In the genomic region with DNA sequence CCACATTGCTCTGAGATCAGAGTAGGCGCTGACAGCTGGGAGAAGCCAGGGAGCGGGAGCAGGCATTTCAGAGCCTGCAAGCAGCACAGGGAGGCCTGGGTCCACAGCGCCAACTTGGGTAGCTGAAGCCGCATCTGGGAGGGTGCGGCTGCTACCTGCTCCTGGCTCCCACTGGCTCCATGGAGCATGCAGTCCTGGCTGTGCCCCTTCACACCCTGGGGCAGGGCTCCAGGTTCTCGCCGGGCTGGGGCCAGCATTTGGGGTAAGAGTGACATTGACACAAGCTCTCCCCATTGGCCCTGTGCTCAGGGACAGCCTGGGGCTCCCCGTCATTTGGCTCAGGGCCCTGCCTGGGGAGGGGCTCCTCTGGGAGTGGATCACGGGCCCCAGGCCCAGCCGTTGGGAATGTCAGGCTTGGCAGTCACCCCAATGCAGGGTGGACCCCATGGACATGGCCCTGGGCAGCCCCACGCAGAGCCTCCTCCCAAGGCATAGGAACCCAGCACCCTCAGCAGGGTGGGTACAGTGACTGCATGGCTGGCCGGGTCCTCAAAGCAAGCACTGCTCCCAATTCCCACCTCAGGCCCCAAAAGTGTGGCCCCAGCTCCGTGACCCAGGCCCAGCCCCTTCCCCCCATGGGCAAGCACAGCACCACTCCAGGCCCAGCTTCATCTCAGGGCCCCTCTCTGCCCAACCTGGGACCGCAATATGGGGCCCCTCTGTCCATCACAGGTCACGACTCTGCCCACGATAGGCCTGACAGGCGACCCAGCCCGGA, we compare ENCODE assay signal across 20 cellular contexts.
DNase-seq lines count a peak whose midpoint lies in the region; ATAC-seq and TF ChIP-seq lines count a peak whose summit lies in the region.
"Had no signal": no experiment of that assay in that cellular context is flagged by ENCODE, and none has a peak within 500 bp of the region (broad histone marks: within the 10 kb centered on the region; RNA-seq: fewer than 3 reads in every experiment).

No MANE protein-coding gene starts in this region.

- H2BK120ac ChIP-seq in IMR-90 (ENCODE audit: low read depth, low read length): no peak overlapping the region

- no peak overlapping the region for H4K5ac ChIP-seq in IMR-90 (ENCODE audit: low read depth, low read length)

- no peak overlapping the region for H3K56ac ChIP-seq in IMR-90 (ENCODE audit: extremely low read depth, insufficient read depth, low read length)

- dilution Hi-C loops in IMR-90 (cut with HindIII; ENCODE audit: low sequenced_read_pairs, unreplicated experiment): no loop called here

- no peak for DNase-seq in IMR-90
- no peak for DNase-seq in lung (ENCODE audit: low spot score)
- peak; percentile 60 for DNase-seq in sigmoid colon
- no peak for DNase-seq in NCI-H446 (lab: John Stamatoyannopoulos, UW)
- no peak for DNase-seq in NCI-H2107 (lab: John Stamatoyannopoulos, UW)
- no peak for DNase-seq in SJCRH30
- DNase-seq: CD4-positive, alpha-beta T cell; DND-41; GM23248; NCI-H1105; NCI-H2081; NCI-H2171 treated with DMSO at 0.1 percent for 48 hours; NCI-H526 had no signal

- H4K8ac ChIP-seq in IMR-90 (ENCODE audit: low read depth in 2 of 2, low read length in 2 of 2): no peak overlapping the region

- no peak overlapping the region for H3K4me2 ChIP-seq in IMR-90 (ENCODE audit: low read depth, low read length)
- H3K4me2 ChIP-seq: BLaER1, KMS-11 had no signal

- H3K4ac ChIP-seq in IMR-90 (ENCODE audit: low read depth, low read length): no peak overlapping the region

- TF ChIP-seq EP300 in sigmoid colon (IDR thresholded peaks at IDR 0.05): no peak

- no peak overlapping the region for H2AFZ ChIP-seq in IMR-90 (replicated peaks; ENCODE audit: low read length, poor library complexity)
- H2AFZ ChIP-seq: GM23248 had no signal

- H2BK15ac ChIP-seq in IMR-90 (ENCODE audit: low read depth, low read length): no peak overlapping the region

- ATAC-seq in IMR-90 (ENCODE audit: low read depth) (no peak), esophagus mucosa (peak; percentile 20), lung (ENCODE audit: insufficient read depth, low FRiP score) (peak; percentile 16), GM21381 (IDR thresholded peaks at IDR 0.05; ENCODE audit: unreplicated experiment) (no peak)
- ATAC-seq: GM12878, HCT116 had no signal

- H3K9ac ChIP-seq in IMR-90 (ENCODE audit: low read depth, low read length): no peak overlapping the region
- H3K9ac ChIP-seq: BLaER1, GM23248, KMS-11 had no signal

- CTCF ChIA-PET in IMR-90 (lab: Yijun Ruan, JAX): no interaction called here

- in situ Hi-C loops in IMR-90 (cut with MboI; ENCODE audit: low sequenced_read_pairs): no loop called here

- no peak overlapping the region for H2BK20ac ChIP-seq in IMR-90 (ENCODE audit: low read depth, low read length)

- TF ChIP-seq CTCF in IMR-90 (conservative IDR thresholded peaks at IDR 0.05; ENCODE audit: low read depth, low read length) (no peak), lung (IDR thresholded peaks at IDR 0.05; ENCODE audit: control extremely low read depth, extremely low read depth) (no peak), sigmoid colon (IDR thresholded peaks at IDR 0.05) (no peak)

- peaks cover 0 to 5% of the 10 kb centered on the region in 2 experiments; a peak in 1 of 4 replicates for H3K79me1 ChIP-seq in IMR-90 (ENCODE audit: low read depth in 1 of 2, low read length in 2 of 2)

- H3K4me3 ChIP-seq in IMR-90 (ENCODE audit: insufficient read depth, low read depth, low read length) (no peak overlapping the region), lung (no peak overlapping the region), sigmoid colon (no peak overlapping the region), SJCRH30 (no peak overlapping the region)
- H3K4me3 ChIP-seq: BLaER1, GM12878, GM23248, SK-N-MC had no signal

- H2AK5ac ChIP-seq in IMR-90 (ENCODE audit: low read depth, low read length): 0 out of 2 replicates have a peak overlapping the region, but pooled peaks have one; percentile 89

- no peak overlapping the region for H4K91ac ChIP-seq in IMR-90 (ENCODE audit: insufficient read depth, low read depth, low read length)

- H3K36me3 ChIP-seq in IMR-90 (ENCODE audit: control insufficient read depth, insufficient read depth, low read length) (no peaks in the 10 kb centered on the region), lung (ENCODE audit: control insufficient read depth in 2 of 2, insufficient read depth in 2 of 2, low read length in 2 of 2) (peaks cover 0 to 5% of the 10 kb centered on the region in 2 donors), sigmoid colon (no peaks in the 10 kb centered on the region), SJCRH30 (peaks cover 3% of the 10 kb centered on the region; the same call in 1 of the 2 replicates)
- H3K36me3 ChIP-seq: BLaER1 had no signal

- H3K27ac ChIP-seq in IMR-90 (ENCODE audit: insufficient read depth, low read length): no peak overlapping the region
- no peak overlapping the region for H3K27ac ChIP-seq in lung (ENCODE audit: low read depth in 1 of 2, low read length in 1 of 2)
- H3K27ac ChIP-seq in sigmoid colon: no peak overlapping the region
- H3K27ac ChIP-seq in SJCRH30: no peak overlapping the region
- H3K27ac ChIP-seq: BLaER1, GM23248, KMS-11, SK-N-MC had no signal

- H4K20me1 ChIP-seq in IMR-90 (ENCODE audit: insufficient read depth, low read length): no peaks in the 10 kb centered on the region
- H4K20me1 ChIP-seq: BLaER1 had no signal

- TF ChIP-seq RAD21 in IMR-90 (IDR thresholded peaks at IDR 0.05; ENCODE audit: low read length): no peak

- no peak for TF ChIP-seq POLR2A in IMR-90 (IDR thresholded peaks at IDR 0.05; ENCODE audit: low read depth, low read length)
- no peak for TF ChIP-seq POLR2A in sigmoid colon (IDR thresholded peaks at IDR 0.05)

- H3K9me1 ChIP-seq in IMR-90 (ENCODE audit: insufficient read depth, low read length): 0 out of 2 replicates have a peak, but pooled peaks cover 3% of the 10 kb centered on the region

- no peak overlapping the region for H3K18ac ChIP-seq in IMR-90 (ENCODE audit: low read depth, low read length)

- WGBS in IMR-90 (ENCODE audit: extremely low coverage in 2 of 2, insufficient read length in 1 of 2), 2 experiments: 82% methylated on average over 10 of the region's 18 CpGs; no CpG with 5 or more reads in 1 of the 2 experiments
- 95 to 97% methylated on average over 18 of the region's 18 CpGs for WGBS in lung, 2 donors
- WGBS in sigmoid colon, 2 donors: 95 to 97% methylated on average over 18 of the region's 18 CpGs

- peaks cover 3% of the 10 kb centered on the region for H3K4me1 ChIP-seq in IMR-90 (ENCODE audit: control insufficient read depth, insufficient read depth, low read length)
- H3K4me1 ChIP-seq in lung (ENCODE audit: control insufficient read depth in 2 of 2, insufficient read depth in 2 of 2, low read length in 2 of 2): peaks cover 0 to 3% of the 10 kb centered on the region in 2 donors
- peaks cover 0 to 14% (median 5%) of the 10 kb centered on the region in 4 donors for H3K4me1 ChIP-seq in sigmoid colon
- H3K4me1 ChIP-seq in SJCRH30: no peaks in the 10 kb centered on the region
- H3K4me1 ChIP-seq: BLaER1 had no signal

- H3K27me3 ChIP-seq in IMR-90 (ENCODE audit: control insufficient read depth, insufficient read depth, low read length): no peaks in the 10 kb centered on the region
- H3K27me3 ChIP-seq in lung (ENCODE audit: control insufficient read depth, insufficient read depth): no peaks in the 10 kb centered on the region
- H3K27me3 ChIP-seq in sigmoid colon: no peaks in the 10 kb centered on the region
- H3K27me3 ChIP-seq in SJCRH30: no peaks in the 10 kb centered on the region
- H3K27me3 ChIP-seq: BLaER1 had no signal

- no peaks in the 10 kb centered on the region for H3K9me3 ChIP-seq in IMR-90 (ENCODE audit: control insufficient read depth, insufficient read depth, low read length)
- H3K9me3 ChIP-seq in lung (ENCODE audit: control insufficient read depth in 2 of 2, insufficient read depth in 1 of 2, low read length in 1 of 2): no peaks in the 10 kb centered on the region
- no peaks in the 10 kb centered on the region for H3K9me3 ChIP-seq in sigmoid colon
- no peaks in the 10 kb centered on the region for H3K9me3 ChIP-seq in SJCRH30 (replicated peaks)

- no peak overlapping the region for H3K14ac ChIP-seq in IMR-90 (replicated peaks; ENCODE audit: low read depth, low read length)

- no peak overlapping the region for H2BK5ac ChIP-seq in IMR-90 (ENCODE audit: low read depth, low read length, poor library complexity, severe bottlenecking)

- no peak overlapping the region for H2AK9ac ChIP-seq in IMR-90 (replicated peaks; ENCODE audit: low read depth, low read length, poor library complexity)

- POLR2A ChIA-PET in IMR-90 (lab: Charles Lee; ENCODE audit: unreplicated experiment): no interaction called here

- no peak overlapping the region for H3K23ac ChIP-seq in IMR-90 (ENCODE audit: low read depth, low read length)

- BruUV-seq in IMR-90 (replicated peaks; lab: Mats Ljungman, UMichigan): no TSS peak

- intact Hi-C loops in IMR-90 (cut with micrococcal nuclease) (no loop called here), sigmoid colon (cut with DNase I) (no loop called here)

TF ChIP-seq in IMR-90, 13 proteins besides CTCF, POLR2A, EP300 and RAD21:
- TF ChIP-seq RCOR1 (IDR thresholded peaks at IDR 0.05; ENCODE audit: insufficient replicate concordance, low read length) (no peak), MXI1 (IDR thresholded peaks at IDR 0.05; ENCODE audit: borderline replicate concordance, low read depth, low read length) (no peak), NFE2L2 (IDR thresholded peaks at IDR 0.05; ENCODE audit: low read depth, low read length) (no peak), CHD1 (IDR thresholded peaks at IDR 0.05; ENCODE audit: low read depth, low read length) (no peak), MAFK (IDR thresholded peaks at IDR 0.05; ENCODE audit: low read depth, low read length) (no peak), MAZ (IDR thresholded peaks at IDR 0.05; ENCODE audit: borderline replicate concordance, low read depth, low read length) (no peak)
- TF ChIP-seq, protein P1, sequence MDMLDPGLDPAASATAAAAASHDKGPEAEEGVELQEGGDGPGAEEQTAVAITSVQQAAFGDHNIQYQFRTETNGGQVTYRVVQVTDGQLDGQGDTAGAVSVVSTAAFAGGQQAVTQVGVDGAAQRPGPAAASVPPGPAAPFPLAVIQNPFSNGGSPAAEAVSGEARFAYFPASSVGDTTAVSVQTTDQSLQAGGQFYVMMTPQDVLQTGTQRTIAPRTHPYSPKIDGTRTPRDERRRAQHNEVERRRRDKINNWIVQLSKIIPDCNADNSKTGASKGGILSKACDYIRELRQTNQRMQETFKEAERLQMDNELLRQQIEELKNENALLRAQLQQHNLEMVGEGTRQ (IDR thresholded peaks at IDR 0.05; ENCODE audit: low read depth, low read length): no peak

Comparison
In these comparisons a context has a peak if more than half of its experiments do, and no peak if none do; other contexts are left out.
1. ATAC-seq: peak in esophagus mucosa (single experiment) and lung (single experiment); none in IMR-90 (single experiment) and GM21381 (single experiment).